11 cellular contexts compared by ENCODE assay signal in genomic region chr1:59446257-59446901, GRCh38.
DNase-seq lines count a peak whose midpoint lies in the region; ATAC-seq and TF ChIP-seq lines count a peak whose summit lies in the region.
"Had no signal": no experiment of that assay in that cellular context is flagged by ENCODE, and none has a peak within 500 bp of the region (broad histone marks: within the 10 kb centered on the region; RNA-seq: fewer than 3 reads in every experiment).

No MANE protein-coding gene starts in this region.

- peak overlapping the region; percentile 19 to 75 for H3K27ac ChIP-seq in testis

- POLR2A ChIA-PET in HEK293T (lab: Yijun Ruan, JAX): no interaction called here

- CTCF ChIA-PET in HEK293T (lab: Yijun Ruan, JAX): interaction anchor here (0.6 to 1.2 kb wide), 2 partner anchors 252 to 389 kb away, joined by 3 read pairs; no protein-coding TSS in a partner anchor

- H3K4me1 ChIP-seq in testis: peaks cover 7% of the 10 kb centered on the region

- peak; percentile 21 for ATAC-seq in left colon

- TF ChIP-seq CTCF in brain (conservative IDR thresholded peaks at IDR 0.05) (no peak), testis (IDR thresholded peaks at IDR 0.05) (no peak)

- peaks cover 68% of the 10 kb centered on the region for H3K4me1 Mint-ChIP-seq in brain

- no peak for TF ChIP-seq POLR2A in testis (IDR thresholded peaks at IDR 0.05)

- H3K9me3 ChIP-seq in testis: no peaks in the 10 kb centered on the region

- no peak for DNase-seq in HEK293T (ENCODE audit: extremely low spot score)
- DNase-seq in left colon: peak in 1 of 2 donors; percentile 45
- DNase-seq in testis: peak; percentile 18
- no peak for DNase-seq in NCI-H526 treated with DMSO at 0.1 percent for 48 hours (lab: John Stamatoyannopoulos, UW)
- DNase-seq in middle frontal gyrus (ENCODE audit: extremely low spot score, low spot score): no peak
- no peak for DNase-seq in midbrain (lab: John Stamatoyannopoulos, UW)
- DNase-seq in nucleus accumbens (lab: John Stamatoyannopoulos, UW): no peak
- DNase-seq: hippocampal formation, SHP77 had no signal

- H3K4me3 ChIP-seq in testis: no peak overlapping the region

- H3K9me3 Mint-ChIP-seq in brain: peaks cover 0 to 6% (median 6%) of the 10 kb centered on the region in 5 experiments

- intact Hi-C loops in left colon (cut with DNase I, micrococcal nuclease) (no loop called here), testis (cut with DNase I; ENCODE audit: low total_unique reads) (no loop called here)

- peak overlapping the region; percentile 71 to 96 (median 86) for H3K27ac Mint-ChIP-seq in brain
- H3K27ac Mint-ChIP-seq: activated T-helper 2 cell treated with anti-CD3 and anti-CD28 coated beads, Interferon-gamma antibody, Interleukin-2, Interleukin-4, amounts not matched to agents 10 μg/mL and 5 μg/mL and 100 μg/mL, durations not matched to agents 14 hours and 24 hours and 36 hours had no signal

- H3K36me3 ChIP-seq in testis (ENCODE audit: low read depth, missing control alignments): no peaks in the 10 kb centered on the region

- no peaks in the 10 kb centered on the region for H3K27me3 ChIP-seq in testis

- H3K4me3 Mint-ChIP-seq in brain: peak overlapping the region in 3 of 5 experiments; percentile 19 to 57 (median 54)

- H3K27me3 Mint-ChIP-seq in brain: no peaks in the 10 kb centered on the region

- 64 to 68% methylated on average over 9 of the region's 9 CpGs for WGBS in testis, 2 donors

- peaks cover 3% of the 10 kb centered on the region for H3K36me3 Mint-ChIP-seq in brain

TF ChIP-seq in HEK293T, 16 proteins besides CTCF, POLR2A, EP300 and RAD21:
- TF ChIP-seq PKNOX1 (IDR thresholded peaks at IDR 0.05) (peak; percentile 80; the same call in 1 of the 2 replicates), L3MBTL2 (conservative IDR thresholded peaks at IDR 0.05) (no peak)
